ENCODE assay signal across 9 cellular contexts in the genomic region with DNA sequence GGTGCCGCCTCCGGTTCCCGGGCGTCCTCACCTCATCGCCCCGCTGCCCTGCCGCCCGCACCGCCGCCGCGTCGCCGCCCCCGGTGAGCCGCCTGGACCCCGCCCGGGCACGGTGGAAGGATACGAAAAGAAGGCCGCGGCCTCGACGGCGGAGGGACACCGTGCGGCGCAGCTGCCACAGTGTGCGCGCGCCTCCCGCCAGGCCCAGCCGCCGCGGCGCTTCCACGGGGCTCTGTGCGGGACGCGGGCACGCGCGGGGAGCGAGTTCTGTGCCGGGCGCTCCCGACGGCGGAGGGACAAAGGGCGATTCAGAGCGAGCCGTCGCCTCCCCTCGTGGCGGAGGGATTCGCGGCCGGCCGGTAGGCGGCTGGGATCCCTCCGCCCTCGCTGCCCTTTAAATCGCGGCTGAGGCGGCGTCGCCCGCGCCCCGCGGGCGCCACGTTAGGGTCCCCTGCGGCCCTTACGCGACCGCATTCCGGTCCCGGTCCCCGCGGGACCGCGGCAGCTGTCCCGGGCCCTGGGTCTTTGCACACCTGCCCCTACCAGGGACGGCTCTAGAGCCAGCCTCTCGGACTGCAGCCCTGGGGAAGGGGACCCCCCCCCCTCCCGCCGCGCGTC.
DNase-seq lines count a peak whose midpoint lies in the region; ATAC-seq, FAIRE-seq and TF ChIP-seq lines count a peak whose summit lies in the region.
"Had no signal": no experiment of that assay in that cellular context is flagged by ENCODE, and none has a peak within 500 bp of the region (broad histone marks: within the 10 kb centered on the region; RNA-seq: fewer than 3 reads in every experiment).

No MANE protein-coding gene starts in this region.

- ATAC-seq in GM19328 (IDR thresholded peaks at IDR 0.05; ENCODE audit: unreplicated experiment) = peak; percentile 49

- H3K4me1 ChIP-seq in mucosa of rectum (ENCODE audit: control insufficient read depth in 2 of 2, insufficient read depth in 2 of 2, low read length in 2 of 2) = peaks cover 40 to 45% of the 10 kb centered on the region in 2 donors

- peak; percentile 51 for FAIRE-seq in HTR-8/SVneo (lab: Jason Lieb, UNC)
- FAIRE-seq: endometrium had no signal

- DNase-seq in HTR-8/SVneo (ENCODE audit: insufficient read length, low spot score) (peak; percentile 90), OCI-M1 (lab: John Stamatoyannopoulos, UW) (peak; percentile 99), erythroblast (lab: John Stamatoyannopoulos, UW) (peak; percentile 97 to 98)
- DNase-seq in activated T-cell treated with anti-CD3 and anti-CD28 coated beads, Interleukin-2, amount 50 U/mL, for 1 hour = peak; percentile 89
- DNase-seq in stimulated activated CD8-positive, alpha-beta memory T cell treated with anti-CD3 and anti-CD28 coated beads, Interleukin-4, amount 100 ng/mL, for 1 hour (ENCODE audit: low read depth in 2 of 2, low spot score in 1 of 2) = peak; percentile 50 to 65

- no peaks in the 10 kb centered on the region for H3K9me3 ChIP-seq in mucosa of rectum (ENCODE audit: control insufficient read depth in 2 of 2, low read length in 2 of 2)

- no peaks in the 10 kb centered on the region for H3K36me3 ChIP-seq in mucosa of rectum (ENCODE audit: control insufficient read depth in 2 of 2, insufficient read depth in 2 of 2, low read length in 2 of 2)

- no peak for TF ChIP-seq CTCF in C4-2B (conservative IDR thresholded peaks at IDR 0.05)

- H3K4me3 ChIP-seq in mucosa of rectum (ENCODE audit: low read length in 2 of 2) = peak overlapping the region; percentile 72 to 81

- H3K27ac ChIP-seq in C4-2B = peak overlapping the region; percentile 98
- H3K27ac ChIP-seq in mucosa of rectum (ENCODE audit: low read depth in 2 of 2, low read length in 2 of 2) = peak overlapping the region; percentile 97 to 98

- peak; percentile 88 for TF ChIP-seq POLR2A in erythroblast (IDR thresholded peaks at IDR 0.05; ENCODE audit: low read length)

- H3K27me3 ChIP-seq in mucosa of rectum (ENCODE audit: control insufficient read depth in 2 of 2, insufficient read depth in 2 of 2, low read length in 2 of 2) = no peaks in the 10 kb centered on the region

- H3K9ac ChIP-seq in mucosa of rectum (ENCODE audit: low read depth in 1 of 2, low read length in 2 of 2) = peak overlapping the region; percentile 84 to 95

Comparison
In these comparisons a context has a peak if more than half of its experiments do, and no peak if none do; other contexts are left out.
1. Peak in every context shown above with its lines: DNase-seq, ATAC-seq, H3K4me3 ChIP-seq and H3K27ac ChIP-seq.